Comparison of ENCODE assay signal across 8 cellular contexts in the genomic region with DNA sequence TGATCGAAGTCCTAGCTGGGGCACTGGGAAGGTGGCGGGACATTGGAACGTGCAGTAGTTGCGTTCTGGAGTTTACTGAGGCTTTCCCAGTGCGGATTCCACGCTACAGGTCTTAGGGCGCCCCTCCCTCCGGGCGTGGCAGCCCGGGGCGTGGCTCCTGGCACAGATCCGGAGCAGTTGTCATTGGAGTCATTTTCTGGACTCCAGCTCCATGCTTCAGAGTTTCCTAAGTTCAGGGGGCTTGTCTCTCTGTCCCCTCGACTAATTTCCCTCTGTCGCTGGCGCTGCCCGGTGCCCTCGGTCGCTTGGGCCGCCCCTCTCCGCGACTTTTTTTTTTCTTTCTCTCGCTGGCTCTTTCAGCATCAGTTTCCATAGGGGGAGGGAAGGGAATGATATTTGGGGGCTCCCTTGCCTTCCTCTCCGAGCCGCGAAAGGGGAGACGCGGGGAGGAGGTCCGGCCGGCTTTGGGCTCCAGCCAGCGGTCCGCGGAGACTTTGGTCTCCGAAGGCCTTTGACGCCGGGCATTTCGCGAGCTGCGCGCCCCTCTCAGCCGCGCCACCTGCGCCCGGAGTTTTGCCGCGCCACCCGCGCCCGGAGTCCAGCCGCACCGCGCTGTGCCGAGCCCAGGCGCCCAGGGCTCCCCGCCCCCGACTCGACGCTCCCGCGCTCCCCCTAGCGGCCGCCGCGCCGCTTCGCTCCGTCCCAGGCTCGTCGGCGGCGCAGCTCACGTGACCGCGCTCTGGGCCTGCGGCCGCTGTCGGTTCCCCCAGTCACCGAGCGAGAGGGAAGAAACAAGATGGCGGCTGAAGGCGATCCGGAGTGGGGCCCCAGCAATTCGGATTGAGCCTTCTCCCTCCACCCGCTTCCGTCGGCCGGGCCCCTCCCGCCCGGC. TPM values are rescaled to one million over a fixed set of nuclear protein-coding genes. Genes with fewer than 3 reads are reported as not detected.
DNase-seq lines count a peak whose midpoint lies in the region; ATAC-seq and TF ChIP-seq lines count a peak whose summit lies in the region.

A gene with protein sequence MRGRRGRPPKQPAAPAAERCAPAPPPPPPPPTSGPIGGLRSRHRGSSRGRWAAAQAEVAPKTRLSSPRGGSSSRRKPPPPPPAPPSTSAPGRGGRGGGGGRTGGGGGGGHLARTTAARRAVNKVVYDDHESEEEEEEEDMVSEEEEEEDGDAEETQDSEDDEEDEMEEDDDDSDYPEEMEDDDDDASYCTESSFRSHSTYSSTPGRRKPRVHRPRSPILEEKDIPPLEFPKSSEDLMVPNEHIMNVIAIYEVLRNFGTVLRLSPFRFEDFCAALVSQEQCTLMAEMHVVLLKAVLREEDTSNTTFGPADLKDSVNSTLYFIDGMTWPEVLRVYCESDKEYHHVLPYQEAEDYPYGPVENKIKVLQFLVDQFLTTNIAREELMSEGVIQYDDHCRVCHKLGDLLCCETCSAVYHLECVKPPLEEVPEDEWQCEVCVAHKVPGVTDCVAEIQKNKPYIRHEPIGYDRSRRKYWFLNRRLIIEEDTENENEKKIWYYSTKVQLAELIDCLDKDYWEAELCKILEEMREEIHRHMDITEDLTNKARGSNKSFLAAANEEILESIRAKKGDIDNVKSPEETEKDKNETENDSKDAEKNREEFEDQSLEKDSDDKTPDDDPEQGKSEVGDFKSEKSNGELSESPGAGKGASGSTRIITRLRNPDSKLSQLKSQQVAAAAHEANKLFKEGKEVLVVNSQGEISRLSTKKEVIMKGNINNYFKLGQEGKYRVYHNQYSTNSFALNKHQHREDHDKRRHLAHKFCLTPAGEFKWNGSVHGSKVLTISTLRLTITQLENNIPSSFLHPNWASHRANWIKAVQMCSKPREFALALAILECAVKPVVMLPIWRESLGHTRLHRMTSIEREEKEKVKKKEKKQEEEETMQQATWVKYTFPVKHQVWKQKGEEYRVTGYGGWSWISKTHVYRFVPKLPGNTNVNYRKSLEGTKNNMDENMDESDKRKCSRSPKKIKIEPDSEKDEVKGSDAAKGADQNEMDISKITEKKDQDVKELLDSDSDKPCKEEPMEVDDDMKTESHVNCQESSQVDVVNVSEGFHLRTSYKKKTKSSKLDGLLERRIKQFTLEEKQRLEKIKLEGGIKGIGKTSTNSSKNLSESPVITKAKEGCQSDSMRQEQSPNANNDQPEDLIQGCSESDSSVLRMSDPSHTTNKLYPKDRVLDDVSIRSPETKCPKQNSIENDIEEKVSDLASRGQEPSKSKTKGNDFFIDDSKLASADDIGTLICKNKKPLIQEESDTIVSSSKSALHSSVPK (N-terminal part only) (plus strand): TSS at position 769 of the 892 bp plus-strand sequence. CDS start 222 bp downstream, outside the sequence.

- peaks cover 9% of the 10 kb centered on the region for H3K36me3 Mint-ChIP-seq in activated naive CD8-positive, alpha-beta T cell treated with anti-CD3 and anti-CD28 coated beads, Interleukin-2, amount 50 U/mL, for 24 hours (ENCODE audit: low read depth)

- TF ChIP-seq POLR2A in upper lobe of left lung (IDR thresholded peaks at IDR 0.05), result peak in 3 of 4 donors; percentile 15 to 83 (median 38)

- 0 to 1% methylated on average over 34 to 59 of the region's 88 CpGs for WGBS in upper lobe of left lung, 2 donors

- TF ChIP-seq CTCF in GM12873 (IDR thresholded peaks at IDR 0.05; ENCODE audit: insufficient read depth, low read depth, low read length, missing control alignments) (peak; percentile 93), upper lobe of left lung (IDR thresholded peaks at IDR 0.05) (peak; percentile 98 to 100 (median 99))

- peaks cover 7% of the 10 kb centered on the region for H3K27me3 Mint-ChIP-seq in activated naive CD8-positive, alpha-beta T cell treated with anti-CD3 and anti-CD28 coated beads, Interleukin-2, amount 50 U/mL, for 24 hours

- intact Hi-C loops in cardiac septum (cut with DNase I), result loop anchor here (2.0 to 5.0 kb wide), 2 partner anchors 37 to 108 kb away; partner anchors contain the start of gene NOL11
- intact Hi-C loops in posterior cingulate gyrus (cut with DNase I), result loop anchor here (1.0 to 10.0 kb wide), 2 partner anchors 25 to 450 kb away; partner anchors contain the start of gene PITPNC1

- peak within 1 kb of the TSS; percentile 95 for H3K4me3 Mint-ChIP-seq in activated naive CD8-positive, alpha-beta T cell treated with anti-CD3 and anti-CD28 coated beads, Interleukin-2, amount 50 U/mL, for 24 hours

- TF ChIP-seq EP300 in upper lobe of left lung (IDR thresholded peaks at IDR 0.05), result no peak

- H3K27ac Mint-ChIP-seq in activated naive CD8-positive, alpha-beta T cell treated with anti-CD3 and anti-CD28 coated beads, Interleukin-2, amount 50 U/mL, for 24 hours, result peak within 1 kb of the TSS; percentile 94

- H3K4me1 Mint-ChIP-seq in activated naive CD8-positive, alpha-beta T cell treated with anti-CD3 and anti-CD28 coated beads, Interleukin-2, amount 50 U/mL, for 24 hours, result peaks cover 33% of the 10 kb centered on the region

- no peaks in the 10 kb centered on the region for H3K9me3 ChIP-seq in upper lobe of left lung

- peaks cover 27 to 41% (median 29%) of the 10 kb centered on the region in 4 donors for H3K4me1 ChIP-seq in upper lobe of left lung

- no peaks in the 10 kb centered on the region for H3K27me3 ChIP-seq in upper lobe of left lung

- peak within 1 kb of the TSS; percentile 53 to 93 (median 86) for H3K4me3 ChIP-seq in upper lobe of left lung

- no peaks in the 10 kb centered on the region for H3K9me3 Mint-ChIP-seq in activated naive CD8-positive, alpha-beta T cell treated with anti-CD3 and anti-CD28 coated beads, Interleukin-2, amount 50 U/mL, for 24 hours

- peak; percentile 80 for ATAC-seq in HG02678 (IDR thresholded peaks at IDR 0.05; ENCODE audit: unreplicated experiment)
- peak; percentile 92 for ATAC-seq in activated naive CD8-positive, alpha-beta T cell treated with anti-CD3 and anti-CD28 coated beads, Interleukin-2, amount 50 U/mL, for 24 hours
- peak; percentile 96 to 99 for ATAC-seq in upper lobe of left lung (ENCODE audit: low FRiP score in 2 of 2)

- H3K27ac ChIP-seq in upper lobe of left lung, result peak within 1 kb of the TSS; percentile 90 to 100 (median 97)

- DNase-seq in NCI-H1105 treated with DMSO at 0.1 percent for 48 hours (lab: John Stamatoyannopoulos, UW) (peak; percentile 85), SW 1271 (lab: John Stamatoyannopoulos, UW) (peak; percentile 67 to 82), cardiac septum (ENCODE audit: low spot score) (peak; percentile 97), posterior cingulate gyrus (peak; percentile 85 to 98 (median 89)), upper lobe of left lung (peak; percentile 95 to 99)
- peak; percentile 92 for DNase-seq in activated naive CD8-positive, alpha-beta T cell treated with anti-CD3 and anti-CD28 coated beads, Interleukin-2, amount 50 U/mL, for 24 hours

- no peaks in the 10 kb centered on the region for H3K36me3 ChIP-seq in upper lobe of left lung

RNA-seq across cellular contexts. Expression of the gene that starts here (rescaled TPM):
- total RNA-seq in cardiac septum, result 72.9 TPM
- total RNA-seq in upper lobe of left lung, result 100 to 1,000 TPM in 2 of 6 donors, 10 to 100 TPM in 4; 67.3 to 163 (median 79.7) TPM

Comparison
In these comparisons a context has a peak if more than half of its experiments do, and no peak if none do; other contexts are left out.
1. Peak in every context shown above with its lines: DNase-seq, ATAC-seq, H3K4me3 ChIP-seq and H3K27ac ChIP-seq.